ENCODE assay signal across 1 cellular context in the genomic region with DNA sequence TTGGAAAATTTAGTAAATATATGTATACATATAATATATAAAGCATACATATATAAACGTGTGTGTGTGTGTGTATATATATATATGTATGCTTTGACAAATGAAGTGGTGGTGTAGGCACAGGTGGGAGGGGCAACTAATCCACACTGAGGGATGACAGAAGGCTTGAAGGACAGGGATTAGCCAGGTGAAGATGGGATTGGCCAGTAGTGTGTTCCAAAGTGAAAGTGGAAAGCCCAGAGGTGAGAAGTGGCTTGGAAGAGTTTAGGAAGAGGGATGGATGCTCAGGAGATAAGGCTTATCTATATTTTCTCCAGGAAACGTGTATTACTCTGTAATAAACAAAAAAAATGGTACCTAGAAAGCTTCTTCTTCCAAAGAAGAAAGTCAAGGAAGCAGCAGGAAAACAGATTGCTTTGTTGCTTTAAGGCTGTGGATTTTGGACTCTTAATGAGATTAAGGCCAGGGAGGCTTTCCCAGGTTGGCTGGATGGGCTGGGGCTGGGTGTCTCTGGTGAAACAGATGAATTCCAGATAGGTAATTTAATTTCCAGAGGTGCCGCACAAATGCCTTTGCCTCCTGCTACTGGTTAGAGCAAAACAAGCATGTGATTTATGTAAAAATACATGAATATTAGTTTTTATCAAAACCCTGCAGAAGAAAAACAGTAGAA.
A peak's percentile ranks its signal among the peaks of the same experiment; 100 is the strongest.
TF ChIP-seq lines count a peak whose summit lies in the region.

No MANE protein-coding gene starts in this region.

TF ChIP-seq in SK-N-SH, 30 proteins besides CTCF, POLR2A, EP300 and RAD21:
- peak; percentile 32; the same call in 1 of the 2 replicates for TF ChIP-seq GATA2 (CRISPR knock-in tag; IDR thresholded peaks at IDR 0.05)
- no peak for TF ChIP-seq EZH2phosphoT487 (IDR thresholded peaks at IDR 0.05; ENCODE audit: borderline replicate concordance, low read depth)
- no peak for TF ChIP-seq TEAD4 (IDR thresholded peaks at IDR 0.05; ENCODE audit: borderline replicate concordance, insufficient read depth)
- peak; percentile 40 for TF ChIP-seq CHD2 (IDR thresholded peaks at IDR 0.05; ENCODE audit: low read length, partially characterized antibody)
- no peak for TF ChIP-seq NRF1 (IDR thresholded peaks at IDR 0.05; ENCODE audit: low read depth, low read length)
